ENCODE assay signal across 20 cellular contexts in the genomic region with DNA sequence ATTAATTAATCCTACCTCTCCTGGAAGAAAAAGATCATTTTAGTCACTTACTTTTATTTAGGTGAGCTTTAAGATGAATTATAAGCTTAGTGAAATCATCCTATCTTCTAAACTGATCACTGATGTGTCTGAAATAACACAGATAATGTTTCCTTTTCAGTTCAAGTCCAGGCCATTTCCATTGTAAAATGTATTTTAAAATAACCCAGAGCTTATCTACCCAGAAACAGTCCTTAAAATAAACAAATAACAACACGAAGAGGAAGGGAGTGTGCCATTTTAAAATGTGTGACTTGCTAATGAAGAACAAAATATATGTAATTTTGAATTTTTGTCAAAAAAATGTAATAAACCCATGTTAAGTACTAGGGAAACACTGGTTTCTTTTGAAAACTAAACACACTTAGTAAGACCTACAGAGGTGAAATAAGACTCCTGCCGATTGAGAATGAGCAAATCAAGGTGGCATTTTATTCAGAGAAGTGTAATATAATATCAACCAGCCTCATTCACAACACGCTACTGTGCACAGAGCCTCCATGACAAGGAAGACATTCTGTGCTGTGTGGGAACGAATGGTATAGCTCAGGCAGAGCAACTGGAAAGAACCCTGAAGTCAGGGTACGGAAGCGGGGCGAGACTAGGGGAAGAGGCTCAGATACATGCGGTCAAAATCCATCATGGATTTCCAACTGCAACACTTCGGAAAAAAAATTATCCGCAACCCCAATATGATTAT. TPM values are rescaled to one million over a fixed set of nuclear protein-coding genes. Genes with fewer than 3 reads are reported as not detected.
A peak's percentile ranks its signal among the peaks of the same experiment; 100 is the strongest.
DNase-seq lines count a peak whose midpoint lies in the region; ATAC-seq, FAIRE-seq and TF ChIP-seq lines count a peak whose summit lies in the region.
"Had no signal": no experiment of that assay in that cellular context is flagged by ENCODE, and none has a peak within 500 bp of the region (broad histone marks: within the 10 kb centered on the region; RNA-seq: fewer than 3 reads in every experiment).

No MANE protein-coding gene starts in this region.

- H3K27me3 ChIP-seq in endothelial cell of umbilical vein (ENCODE audit: control insufficient read depth in 2 of 2, insufficient read depth in 2 of 2, low read length in 2 of 2) (no peaks in the 10 kb centered on the region), parathyroid adenoma (ENCODE audit: control insufficient read depth, insufficient read depth, low read length) (no peaks in the 10 kb centered on the region), testis (no peaks in the 10 kb centered on the region)
- H3K27me3 ChIP-seq: vagina had no signal

- H3K9ac ChIP-seq in endothelial cell of umbilical vein (replicated peaks; ENCODE audit: extremely low read depth, insufficient read depth, low read length): peak overlapping the region; percentile 92
- no peak overlapping the region for H3K9ac ChIP-seq in parathyroid adenoma

- no TSS peak for BruUV-seq in Calu3 (replicated peaks; lab: Mats Ljungman, UMichigan)
- BruUV-seq in endothelial cell of umbilical vein (replicated peaks; lab: Mats Ljungman, UMichigan): TSS peak; percentile 35

- DNase-seq in Calu3 (no peak), RWPE1 (ENCODE audit: low spot score) (no peak), endothelial cell of umbilical vein (ENCODE audit: low read depth, low spot score) (peak; percentile 81), testis (no peak)
- no peak for DNase-seq in activated CD8-positive, alpha-beta memory T cell treated with anti-CD3 and anti-CD28 coated beads, Interleukin-2, amount 10 ng/mL, durations not matched to agents 7 days and 5 days
- DNase-seq: activated CD8-positive, alpha-beta T cell treated with anti-CD3 and anti-CD28 coated beads, Interleukin-2, amount 10 ng/mL, durations not matched to agents 7 days and 5 days; amygdala; kidney glomerular epithelial cell; NCI-H1436 treated with DMSO at 0.1 percent for 48 hours; NCI-H526; WERI-Rb-1 had no signal

- H3K4me1 ChIP-seq in endothelial cell of umbilical vein (ENCODE audit: control insufficient read depth, extremely low read depth, insufficient read depth, low read length) (peaks cover 79% of the 10 kb centered on the region), parathyroid adenoma (peaks cover 49% of the 10 kb centered on the region), testis (no peaks in the 10 kb centered on the region)

- FAIRE-seq in endothelial cell of umbilical vein (lab: Jason Lieb, UNC): peak; percentile 62
- FAIRE-seq: colon, D721Med, GM19239 had no signal

- no peaks in the 10 kb centered on the region for H3K9me1 ChIP-seq in endothelial cell of umbilical vein (replicated peaks; ENCODE audit: control insufficient read depth, extremely low read depth, insufficient read depth, low read length)

- peaks cover 49% of the 10 kb centered on the region for H3K79me2 ChIP-seq in endothelial cell of umbilical vein (ENCODE audit: control insufficient read depth, insufficient read depth, low read length)
- peaks cover 36% of the 10 kb centered on the region for H3K79me2 ChIP-seq in parathyroid adenoma

- H2AFZ ChIP-seq in endothelial cell of umbilical vein (ENCODE audit: low read depth, low read length): no peak overlapping the region
- H2AFZ ChIP-seq in parathyroid adenoma: no peak overlapping the region

- TF ChIP-seq CTCF in Calu3 (IDR thresholded peaks at IDR 0.05; ENCODE audit: unreplicated experiment) (no peak), RWPE1 (conservative IDR thresholded peaks at IDR 0.05; ENCODE audit: low read depth) (no peak), endothelial cell of umbilical vein (IDR thresholded peaks at IDR 0.05; ENCODE audit: extremely low read depth in 1 of 2, insufficient read depth in 1 of 2, low read depth in 1 of 2, low read length in 2 of 2) (no peak), parathyroid adenoma (IDR thresholded peaks at IDR 0.05) (no peak), testis (IDR thresholded peaks at IDR 0.05) (no peak)

- H4K20me1 ChIP-seq in endothelial cell of umbilical vein (replicated peaks; ENCODE audit: control insufficient read depth, extremely low read depth, insufficient read depth, low read length): no peaks in the 10 kb centered on the region

- H3K4me2 ChIP-seq in endothelial cell of umbilical vein (ENCODE audit: insufficient read depth, low read length) (peak overlapping the region; percentile 97), parathyroid adenoma (ENCODE audit: low read length) (no peak overlapping the region)

- CTCF ChIA-PET in Calu3 (lab: Charles Lee): no interaction called here
- CTCF ChIA-PET in RWPE1 (lab: Yijun Ruan, JAX): interaction anchor here (0.7 to 1.0 kb wide), 2 partner anchors 14 to 40 kb away, joined by 3 to 5 read pairs; no protein-coding TSS in a partner anchor
- CTCF ChIA-PET in endothelial cell of umbilical vein (lab: Charles Lee): interaction anchor here (1.3 to 1.7 kb wide), 3 partner anchors 9 to 20 kb away, joined by 6 to 8 read pairs (median 6); no protein-coding TSS in a partner anchor
- CTCF ChIA-PET in activated CD8-positive, alpha-beta memory T cell treated with anti-CD3 and anti-CD28 coated beads, Interleukin-2, amount 10 ng/mL, durations not matched to agents 7 days and 5 days (lab: Charles Lee): interaction anchor here (1.0 kb wide), 1 partner anchor 9 kb away, joined by 5 read pairs; no protein-coding TSS in a partner anchor

- H3K4me3 Mint-ChIP-seq in Calu3 (ENCODE audit: low read depth, unreplicated experiment): peak overlapping the region; percentile 68
- no peak overlapping the region for H3K4me3 Mint-ChIP-seq in activated CD8-positive, alpha-beta memory T cell treated with anti-CD3 and anti-CD28 coated beads, Interleukin-2, amount 10 ng/mL, durations not matched to agents 7 days and 5 days
- H3K4me3 Mint-ChIP-seq: activated CD8-positive, alpha-beta T cell treated with anti-CD3 and anti-CD28 coated beads, Interleukin-2, amount 10 ng/mL, durations not matched to agents 7 days and 5 days; stimulated activated naive CD8-positive, alpha-beta T cell treated with anti-CD3 and anti-CD28 coated beads, Interleukin-15, Interleukin-2, amounts not matched to agents 100 ng/mL and 50 ng/mL, for 24 hours had no signal

- POLR2A ChIA-PET in RWPE1 (lab: Yijun Ruan, JAX; ENCODE audit: low non-redundant PET) (interaction anchor here (0.6 kb wide), 1 partner anchor 18 kb away, joined by 3 read pairs; no protein-coding TSS in a partner anchor), endothelial cell of umbilical vein (lab: Charles Lee) (interaction anchor here (1.0 kb wide), 1 partner anchor 9 kb away, joined by 3 read pairs; no protein-coding TSS in a partner anchor)

- peak overlapping the region; percentile 35 to 74 (median 58) for H3K4me3 ChIP-seq in endothelial cell of umbilical vein (replicated peaks in 1 of 3; ENCODE audit: insufficient read depth in 1 of 3, low read depth in 1 of 3, low read length in 3 of 3)
- no peak overlapping the region for H3K4me3 ChIP-seq in parathyroid adenoma (ENCODE audit: low read depth, low read length)
- H3K4me3 ChIP-seq in testis: no peak overlapping the region

- no peak for ATAC-seq in activated CD8-positive, alpha-beta memory T cell treated with anti-CD3 and anti-CD28 coated beads, Interleukin-2, amount 10 ng/mL, durations not matched to agents 7 days and 5 days
- ATAC-seq in GM21529 (IDR thresholded peaks at IDR 0.05; ENCODE audit: unreplicated experiment) (no peak), HG02623 (IDR thresholded peaks at IDR 0.05; ENCODE audit: unreplicated experiment) (no peak)
- ATAC-seq: activated CD8-positive, alpha-beta T cell treated with anti-CD3 and anti-CD28 coated beads, Interleukin-2, amount 10 ng/mL, durations not matched to agents 7 days and 5 days; esophagus mucosa had no signal

- H3K9me3 ChIP-seq in endothelial cell of umbilical vein (replicated peaks; ENCODE audit: control insufficient read depth, insufficient read depth, low read length) (no peaks in the 10 kb centered on the region), parathyroid adenoma (ENCODE audit: control insufficient read depth, low read length) (no peaks in the 10 kb centered on the region), testis (no peaks in the 10 kb centered on the region)
- H3K9me3 ChIP-seq: vagina had no signal

- H3K36me3 Mint-ChIP-seq in Calu3 (ENCODE audit: insufficient read depth, unreplicated experiment): peaks cover 65% of the 10 kb centered on the region
- H3K36me3 Mint-ChIP-seq in activated CD8-positive, alpha-beta memory T cell treated with anti-CD3 and anti-CD28 coated beads, Interleukin-2, amount 10 ng/mL, durations not matched to agents 7 days and 5 days: no peaks in the 10 kb centered on the region

- H3K27ac ChIP-seq in RWPE1 (peak overlapping the region; percentile 75), endothelial cell of umbilical vein (ENCODE audit: insufficient read depth, low read depth, low read length) (peak overlapping the region; percentile 95), parathyroid adenoma (peak overlapping the region; percentile 47), testis (no peak overlapping the region)
- H3K27ac ChIP-seq: vagina, WERI-Rb-1 had no signal

- intact Hi-C loops in Calu3 (cut with micrococcal nuclease; ENCODE audit: unreplicated experiment) (loop anchor here (5.0 kb wide), 1 partner anchor 41 kb away; a partner anchor contains a TSS), endothelial cell of umbilical vein (cut with micrococcal nuclease) (loop anchor here (5.0 kb wide), 1 partner anchor 309 kb away; a partner anchor contains a TSS), testis (cut with DNase I; ENCODE audit: low total_unique reads) (no loop called here)

- H3K27ac Mint-ChIP-seq in Calu3 (ENCODE audit: unreplicated experiment): peak overlapping the region; percentile 91
- H3K27ac Mint-ChIP-seq in activated CD8-positive, alpha-beta memory T cell treated with anti-CD3 and anti-CD28 coated beads, Interleukin-2, amount 10 ng/mL, durations not matched to agents 7 days and 5 days: no peak overlapping the region
- H3K27ac Mint-ChIP-seq: activated CD8-positive, alpha-beta T cell treated with anti-CD3 and anti-CD28 coated beads, Interleukin-2, amount 10 ng/mL, durations not matched to agents 7 days and 5 days; stimulated activated naive CD8-positive, alpha-beta T cell treated with anti-CD3 and anti-CD28 coated beads, Interleukin-15, Interleukin-2, amounts not matched to agents 100 ng/mL and 50 ng/mL, for 24 hours had no signal

- no peaks in the 10 kb centered on the region for H3K9me3 Mint-ChIP-seq in Calu3 (ENCODE audit: low read depth, unreplicated experiment)
- H3K9me3 Mint-ChIP-seq in activated CD8-positive, alpha-beta memory T cell treated with anti-CD3 and anti-CD28 coated beads, Interleukin-2, amount 10 ng/mL, durations not matched to agents 7 days and 5 days (ENCODE audit: low read depth): no peaks in the 10 kb centered on the region
- H3K9me3 Mint-ChIP-seq: stimulated activated naive CD8-positive, alpha-beta T cell treated with anti-CD3 and anti-CD28 coated beads, Interleukin-15, Interleukin-2, amounts not matched to agents 100 ng/mL and 50 ng/mL, for 24 hours had no signal

- dilution Hi-C loops in endothelial cell of umbilical vein (cut with MboI; ENCODE audit: extremely low pct_ligation_motif_present, low sequenced_read_pairs): no loop called here

- peaks cover 66% of the 10 kb centered on the region for H3K4me1 Mint-ChIP-seq in Calu3 (ENCODE audit: low read depth, unreplicated experiment)
- H3K4me1 Mint-ChIP-seq in activated CD8-positive, alpha-beta memory T cell treated with anti-CD3 and anti-CD28 coated beads, Interleukin-2, amount 10 ng/mL, durations not matched to agents 7 days and 5 days: peaks cover 31% of the 10 kb centered on the region

- H3K27me3 Mint-ChIP-seq in Calu3 (ENCODE audit: unreplicated experiment): no peaks in the 10 kb centered on the region
- peaks cover 23% of the 10 kb centered on the region for H3K27me3 Mint-ChIP-seq in activated CD8-positive, alpha-beta memory T cell treated with anti-CD3 and anti-CD28 coated beads, Interleukin-2, amount 10 ng/mL, durations not matched to agents 7 days and 5 days

- H3K36me3 ChIP-seq in endothelial cell of umbilical vein (ENCODE audit: control insufficient read depth in 2 of 2, extremely low read depth in 1 of 2, insufficient read depth in 2 of 2, low read length in 2 of 2) (no peaks in the 10 kb centered on the region), parathyroid adenoma (ENCODE audit: control insufficient read depth, insufficient read depth, low read length) (no peaks in the 10 kb centered on the region), testis (ENCODE audit: low read depth, missing control alignments) (no peaks in the 10 kb centered on the region)
- H3K36me3 ChIP-seq: vagina, WERI-Rb-1 had no signal

- TF ChIP-seq POLR2A in endothelial cell of umbilical vein (IDR thresholded peaks at IDR 0.05; ENCODE audit: low read depth, low read length) (peak; percentile 13), testis (IDR thresholded peaks at IDR 0.05) (no peak)

- WGBS in testis, 2 donors: 89% methylated on average over 10 of the region's 10 CpGs

RNA-seq across cellular contexts. Expression of a gene that starts 7.7 kb away (rescaled TPM):
- total RNA-seq in Calu3 (2022): 27.4 and 31.1 TPM in 2 replicates
- total RNA-seq in endothelial cell of umbilical vein: 29.9 and 59.1 TPM in 2 replicates
- polyA plus RNA-seq in endothelial cell of umbilical vein: 17.5 and 23.1 TPM in 2 replicates
- 18.6 and 20.8 TPM in 2 replicates for polyA plus RNA-seq in endothelial cell of umbilical vein (2011; cell fraction: cytosol; rRNA removed)
- polyA plus RNA-seq in endothelial cell of umbilical vein (2011; cell fraction: nucleus; rRNA removed): 14.9 and 17.1 TPM in 2 replicates
- polyA plus RNA-seq in endothelial cell of umbilical vein (2012): 29.1 and 33.1 TPM in 2 replicates
- polyA minus RNA-seq in endothelial cell of umbilical vein: 54.4 and 54.5 TPM in 2 replicates
- polyA minus RNA-seq in endothelial cell of umbilical vein (2011; cell fraction: cytosol; rRNA and poly(A)+ RNA removed): 54.4 TPM
- 11.0 TPM in 2 replicates for polyA minus RNA-seq in endothelial cell of umbilical vein (2011; cell fraction: nucleus; rRNA and poly(A)+ RNA removed)
- total RNA-seq in activated CD8-positive, alpha-beta memory T cell treated with anti-CD3 and anti-CD28 coated beads, Interleukin-2, amount 10 ng/mL, durations not matched to agents 7 days and 5 days: 1 to 10 TPM; 2.9 to 3.1 TPM
- total RNA-seq in testis: 10 to 100 TPM; 28.8 to 44.7 TPM
- 16.8 TPM for polyA plus RNA-seq in testis (ENCODE audit: insufficient read depth, low read depth, low replicate concordance)

RNA-seq across cellular contexts. Expression of a gene that starts 41.5 kb away (rescaled TPM):
- total RNA-seq in Calu3 (2022) (0.22 TPM in 1 of 2 replicates, not detected in the other), endothelial cell of umbilical vein (not detected in 2 replicates), testis (under 1 TPM; 0.31 TPM)
- polyA plus RNA-seq in endothelial cell of umbilical vein (0.04 TPM in 1 of 2 replicates, not detected in the other), testis (ENCODE audit: insufficient read depth, low read depth, low replicate concordance) (0.30 TPM)
- not detected in 2 replicates for polyA plus RNA-seq in endothelial cell of umbilical vein (2011; cell fraction: cytosol; rRNA removed)
- polyA plus RNA-seq in endothelial cell of umbilical vein (2011; cell fraction: nucleus; rRNA removed): not detected in 2 replicates
- not detected in 2 replicates for polyA plus RNA-seq in endothelial cell of umbilical vein (2012)
- polyA minus RNA-seq in endothelial cell of umbilical vein: not detected in 2 replicates
- polyA minus RNA-seq in endothelial cell of umbilical vein (2011; cell fraction: cytosol; rRNA and poly(A)+ RNA removed): 7.4 TPM
- 0.19 TPM in 1 of 2 replicates, not detected in the other for polyA minus RNA-seq in endothelial cell of umbilical vein (2011; cell fraction: nucleus; rRNA and poly(A)+ RNA removed)
- not detected for total RNA-seq in activated CD8-positive, alpha-beta memory T cell treated with anti-CD3 and anti-CD28 coated beads, Interleukin-2, amount 10 ng/mL, durations not matched to agents 7 days and 5 days
- total RNA-seq: activated CD8-positive, alpha-beta T cell treated with anti-CD3 and anti-CD28 coated beads, Interleukin-2, amount 10 ng/mL, durations not matched to agents 7 days and 5 days had no signal

Comparison
In these comparisons a context has a peak if more than half of its experiments do, and no peak if none do; other contexts are left out.
1. H3K27ac ChIP-seq: peak in RWPE1 (single experiment), endothelial cell of umbilical vein (single experiment) and parathyroid adenoma (single experiment); none in testis (0 of 2).
2. H3K4me3 ChIP-seq: peak in endothelial cell of umbilical vein (3 of 3); none in parathyroid adenoma (single experiment) and testis (0 of 2).